ENCODE assay signal across 1 cellular context in the genomic region with DNA sequence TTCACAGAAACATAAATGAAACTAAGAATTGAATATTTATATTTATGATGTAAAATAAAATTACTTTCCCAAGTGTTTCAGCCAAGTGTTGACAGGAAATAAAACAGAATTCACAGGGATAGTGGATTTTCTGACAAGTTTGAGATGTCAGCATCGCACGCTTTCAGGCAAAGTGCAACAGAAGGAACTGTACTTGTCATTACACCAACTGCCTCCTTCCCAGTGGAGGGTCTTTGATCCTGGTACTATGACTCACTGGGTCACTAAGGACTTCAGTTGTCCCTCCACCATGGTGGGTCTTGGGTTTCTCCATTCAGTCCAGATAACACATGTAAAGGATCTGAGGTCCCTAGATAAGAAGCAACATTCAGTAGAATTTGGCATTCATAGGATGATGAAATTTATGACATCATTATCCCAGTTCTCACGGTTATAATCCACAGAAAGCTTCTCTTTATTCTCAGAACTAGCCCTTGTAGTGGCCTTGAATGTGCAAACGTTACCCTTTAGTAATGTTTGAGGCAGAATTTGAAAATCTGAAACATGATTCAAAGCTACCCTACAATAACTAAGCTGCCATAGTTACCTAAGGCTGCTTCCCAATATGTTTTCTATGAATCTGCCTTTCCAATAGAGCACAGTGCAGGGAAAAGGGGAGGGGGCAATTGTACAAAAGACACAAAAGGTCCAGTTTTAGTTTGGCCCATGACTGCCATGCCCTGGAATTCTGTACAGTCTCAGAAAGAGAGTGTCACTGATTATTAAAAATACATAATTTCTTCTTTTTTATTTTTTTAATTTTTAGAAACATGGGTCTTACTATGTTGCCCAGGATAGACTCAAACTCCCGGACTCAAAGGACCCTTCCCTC.
A peak's percentile ranks its signal among the peaks of the same experiment; 100 is the strongest.
TF ChIP-seq lines count a peak whose summit lies in the region.

No MANE protein-coding gene starts in this region.

TF ChIP-seq in HEK293, 187 proteins besides CTCF, POLR2A, EP300 and RAD21 (continued from another document and continues in another):
- TF ChIP-seq, protein P1, sequence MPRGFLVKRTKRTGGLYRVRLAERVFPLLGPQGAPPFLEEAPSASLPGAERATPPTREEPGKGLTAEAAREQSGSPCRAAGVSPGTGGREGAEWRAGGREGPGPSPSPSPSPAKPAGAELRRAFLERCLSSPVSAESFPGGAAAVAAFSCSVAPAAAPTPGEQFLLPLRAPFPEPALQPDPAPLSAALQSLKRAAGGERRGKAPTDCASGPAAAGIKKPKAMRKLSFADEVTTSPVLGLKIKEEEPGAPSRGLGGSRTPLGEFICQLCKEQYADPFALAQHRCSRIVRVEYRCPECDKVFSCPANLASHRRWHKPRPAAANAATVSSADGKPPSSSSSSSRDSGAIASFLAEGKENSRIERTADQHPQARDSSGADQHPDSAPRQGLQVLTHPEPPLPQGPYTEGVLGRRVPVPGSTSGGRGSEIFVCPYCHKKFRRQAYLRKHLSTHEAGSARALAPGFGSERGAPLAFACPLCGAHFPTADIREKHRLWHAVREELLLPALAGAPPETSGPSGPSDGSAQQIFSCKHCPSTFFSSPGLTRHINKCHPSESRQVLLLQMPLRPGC (tag by site-specific recombination; IDR thresholded peaks at IDR 0.05) = no peak
- TF ChIP-seq ZNF660 (tag by site-specific recombination; IDR thresholded peaks at IDR 0.05) (peak; percentile 81), TRIM28 (IDR thresholded peaks at IDR 0.05; ENCODE audit: borderline replicate concordance, low read length) (no peak), ZNF121 (tag by site-specific recombination; IDR thresholded peaks at IDR 0.05) (0 out of 2 replicates have a peak, but pooled peaks have one; percentile 44), MZF1 (tag by site-specific recombination; IDR thresholded peaks at IDR 0.05; ENCODE audit: borderline replicate concordance) (no peak), ZNF433 (tag by site-specific recombination; IDR thresholded peaks at IDR 0.05; ENCODE audit: low read depth) (no peak), ZNF423 (tag by site-specific recombination; IDR thresholded peaks at IDR 0.05) (no peak), FEZF1 (tag by site-specific recombination; IDR thresholded peaks at IDR 0.05) (peak; percentile 23; the same call in 1 of the 2 replicates), ZFP69B (tag by site-specific recombination; IDR thresholded peaks at IDR 0.05) (0 out of 2 replicates have a peak, but pooled peaks have one; percentile 28), ZNF132 (tag by site-specific recombination; IDR thresholded peaks at IDR 0.05; ENCODE audit: borderline replicate concordance) (no peak), ZNF776 (tag by site-specific recombination; IDR thresholded peaks at IDR 0.05; ENCODE audit: borderline replicate concordance) (no peak), ZNF311 (tag by site-specific recombination; IDR thresholded peaks at IDR 0.05; ENCODE audit: borderline replicate concordance) (no peak), OSR2 (tag by site-specific recombination; IDR thresholded peaks at IDR 0.05) (no peak), ZNF585B (tag by site-specific recombination; IDR thresholded peaks at IDR 0.05) (no peak), ZNF837 (tag by site-specific recombination; IDR thresholded peaks at IDR 0.05) (no peak), ZNF777 (tag by site-specific recombination; IDR thresholded peaks at IDR 0.05; ENCODE audit: borderline replicate concordance) (no peak), GFI1B (tag by site-specific recombination; IDR thresholded peaks at IDR 0.05) (no peak), ZNF211 (tag by site-specific recombination; IDR thresholded peaks at IDR 0.05; ENCODE audit: low read depth) (no peak), ZBTB21 (tag by site-specific recombination; IDR thresholded peaks at IDR 0.05) (peak; percentile 73), ZSCAN30 (tag by site-specific recombination; IDR thresholded peaks at IDR 0.05) (no peak), KLF8 (tag by site-specific recombination; IDR thresholded peaks at IDR 0.05) (no peak), ZNF274 (IDR thresholded peaks at IDR 0.05; ENCODE audit: low read length) (no peak), ZNF274 (tag by site-specific recombination; IDR thresholded peaks at IDR 0.05; ENCODE audit: borderline replicate concordance) (no peak), ZNF529 (tag by site-specific recombination; IDR thresholded peaks at IDR 0.05; ENCODE audit: insufficient replicate concordance) (no peak), ZNF76 (tag by site-specific recombination; IDR thresholded peaks at IDR 0.05; ENCODE audit: borderline replicate concordance, low read depth) (no peak), ZBTB17 (tag by site-specific recombination; IDR thresholded peaks at IDR 0.05) (peak; percentile 32; the same call in 1 of the 2 replicates), ZNF292 (tag by site-specific recombination; IDR thresholded peaks at IDR 0.05; ENCODE audit: borderline replicate concordance, low read depth) (no peak), ZNF366 (tag by site-specific recombination; conservative IDR thresholded peaks at IDR 0.05) (no peak; the same call in 1 of the 2 replicates), ZNF404 (tag by site-specific recombination; IDR thresholded peaks at IDR 0.05) (no peak), ZNF510 (tag by site-specific recombination; IDR thresholded peaks at IDR 0.05; ENCODE audit: insufficient replicate concordance) (no peak), ZBTB20 (tag by site-specific recombination; IDR thresholded peaks at IDR 0.05) (no peak), GLI2 (tag by site-specific recombination; IDR thresholded peaks at IDR 0.05; ENCODE audit: borderline replicate concordance, low read depth) (no peak), ZBTB8A (tag by site-specific recombination; IDR thresholded peaks at IDR 0.05) (peak; percentile 4), ZNF214 (tag by site-specific recombination; IDR thresholded peaks at IDR 0.05; ENCODE audit: borderline replicate concordance) (no peak)
- TF ChIP-seq, protein P2, sequence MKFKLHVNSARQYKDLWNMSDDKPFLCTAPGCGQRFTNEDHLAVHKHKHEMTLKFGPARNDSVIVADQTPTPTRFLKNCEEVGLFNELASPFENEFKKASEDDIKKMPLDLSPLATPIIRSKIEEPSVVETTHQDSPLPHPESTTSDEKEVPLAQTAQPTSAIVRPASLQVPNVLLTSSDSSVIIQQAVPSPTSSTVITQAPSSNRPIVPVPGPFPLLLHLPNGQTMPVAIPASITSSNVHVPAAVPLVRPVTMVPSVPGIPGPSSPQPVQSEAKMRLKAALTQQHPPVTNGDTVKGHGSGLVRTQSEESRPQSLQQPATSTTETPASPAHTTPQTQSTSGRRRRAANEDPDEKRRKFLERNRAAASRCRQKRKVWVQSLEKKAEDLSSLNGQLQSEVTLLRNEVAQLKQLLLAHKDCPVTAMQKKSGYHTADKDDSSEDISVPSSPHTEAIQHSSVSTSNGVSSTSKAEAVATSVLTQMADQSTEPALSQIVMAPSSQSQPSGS (tag by site-specific recombination; IDR thresholded peaks at IDR 0.05; ENCODE audit: low read depth) = peak; percentile 96
- TF ChIP-seq, protein P3, sequence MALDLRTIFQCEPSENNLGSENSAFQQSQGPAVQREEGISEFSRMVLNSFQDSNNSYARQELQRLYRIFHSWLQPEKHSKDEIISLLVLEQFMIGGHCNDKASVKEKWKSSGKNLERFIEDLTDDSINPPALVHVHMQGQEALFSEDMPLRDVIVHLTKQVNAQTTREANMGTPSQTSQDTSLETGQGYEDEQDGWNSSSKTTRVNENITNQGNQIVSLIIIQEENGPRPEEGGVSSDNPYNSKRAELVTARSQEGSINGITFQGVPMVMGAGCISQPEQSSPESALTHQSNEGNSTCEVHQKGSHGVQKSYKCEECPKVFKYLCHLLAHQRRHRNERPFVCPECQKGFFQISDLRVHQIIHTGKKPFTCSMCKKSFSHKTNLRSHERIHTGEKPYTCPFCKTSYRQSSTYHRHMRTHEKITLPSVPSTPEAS (tag by site-specific recombination; IDR thresholded peaks at IDR 0.05) = no peak
- TF ChIP-seq, protein P4, sequence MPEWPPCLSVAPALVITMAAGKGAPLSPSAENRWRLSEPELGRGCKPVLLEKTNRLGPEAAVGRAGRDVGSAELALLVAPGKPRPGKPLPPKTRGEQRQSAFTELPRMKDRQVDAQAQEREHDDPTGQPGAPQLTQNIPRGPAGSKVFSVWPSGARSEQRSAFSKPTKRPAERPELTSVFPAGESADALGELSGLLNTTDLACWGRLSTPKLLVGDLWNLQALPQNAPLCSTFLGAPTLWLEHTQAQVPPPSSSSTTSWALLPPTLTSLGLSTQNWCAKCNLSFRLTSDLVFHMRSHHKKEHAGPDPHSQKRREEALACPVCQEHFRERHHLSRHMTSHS (tag by site-specific recombination; IDR thresholded peaks at IDR 0.05) = no peak
- TF ChIP-seq, protein P5, sequence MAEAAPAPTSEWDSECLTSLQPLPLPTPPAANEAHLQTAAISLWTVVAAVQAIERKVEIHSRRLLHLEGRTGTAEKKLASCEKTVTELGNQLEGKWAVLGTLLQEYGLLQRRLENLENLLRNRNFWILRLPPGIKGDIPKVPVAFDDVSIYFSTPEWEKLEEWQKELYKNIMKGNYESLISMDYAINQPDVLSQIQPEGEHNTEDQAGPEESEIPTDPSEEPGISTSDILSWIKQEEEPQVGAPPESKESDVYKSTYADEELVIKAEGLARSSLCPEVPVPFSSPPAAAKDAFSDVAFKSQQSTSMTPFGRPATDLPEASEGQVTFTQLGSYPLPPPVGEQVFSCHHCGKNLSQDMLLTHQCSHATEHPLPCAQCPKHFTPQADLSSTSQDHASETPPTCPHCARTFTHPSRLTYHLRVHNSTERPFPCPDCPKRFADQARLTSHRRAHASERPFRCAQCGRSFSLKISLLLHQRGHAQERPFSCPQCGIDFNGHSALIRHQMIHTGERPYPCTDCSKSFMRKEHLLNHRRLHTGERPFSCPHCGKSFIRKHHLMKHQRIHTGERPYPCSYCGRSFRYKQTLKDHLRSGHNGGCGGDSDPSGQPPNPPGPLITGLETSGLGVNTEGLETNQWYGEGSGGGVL (tag by site-specific recombination; IDR thresholded peaks at IDR 0.05) = peak; percentile 80
- TF ChIP-seq, protein P6, sequence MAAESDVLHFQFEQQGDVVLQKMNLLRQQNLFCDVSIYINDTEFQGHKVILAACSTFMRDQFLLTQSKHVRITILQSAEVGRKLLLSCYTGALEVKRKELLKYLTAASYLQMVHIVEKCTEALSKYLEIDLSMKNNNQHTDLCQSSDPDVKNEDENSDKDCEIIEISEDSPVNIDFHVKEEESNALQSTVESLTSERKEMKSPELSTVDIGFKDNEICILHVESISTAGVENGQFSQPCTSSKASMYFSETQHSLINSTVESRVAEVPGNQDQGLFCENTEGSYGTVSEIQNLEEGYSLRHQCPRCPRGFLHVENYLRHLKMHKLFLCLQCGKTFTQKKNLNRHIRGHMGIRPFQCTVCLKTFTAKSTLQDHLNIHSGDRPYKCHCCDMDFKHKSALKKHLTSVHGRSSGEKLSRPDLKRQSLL (tag by site-specific recombination; IDR thresholded peaks at IDR 0.05) = no peak
- TF ChIP-seq, protein P7, sequence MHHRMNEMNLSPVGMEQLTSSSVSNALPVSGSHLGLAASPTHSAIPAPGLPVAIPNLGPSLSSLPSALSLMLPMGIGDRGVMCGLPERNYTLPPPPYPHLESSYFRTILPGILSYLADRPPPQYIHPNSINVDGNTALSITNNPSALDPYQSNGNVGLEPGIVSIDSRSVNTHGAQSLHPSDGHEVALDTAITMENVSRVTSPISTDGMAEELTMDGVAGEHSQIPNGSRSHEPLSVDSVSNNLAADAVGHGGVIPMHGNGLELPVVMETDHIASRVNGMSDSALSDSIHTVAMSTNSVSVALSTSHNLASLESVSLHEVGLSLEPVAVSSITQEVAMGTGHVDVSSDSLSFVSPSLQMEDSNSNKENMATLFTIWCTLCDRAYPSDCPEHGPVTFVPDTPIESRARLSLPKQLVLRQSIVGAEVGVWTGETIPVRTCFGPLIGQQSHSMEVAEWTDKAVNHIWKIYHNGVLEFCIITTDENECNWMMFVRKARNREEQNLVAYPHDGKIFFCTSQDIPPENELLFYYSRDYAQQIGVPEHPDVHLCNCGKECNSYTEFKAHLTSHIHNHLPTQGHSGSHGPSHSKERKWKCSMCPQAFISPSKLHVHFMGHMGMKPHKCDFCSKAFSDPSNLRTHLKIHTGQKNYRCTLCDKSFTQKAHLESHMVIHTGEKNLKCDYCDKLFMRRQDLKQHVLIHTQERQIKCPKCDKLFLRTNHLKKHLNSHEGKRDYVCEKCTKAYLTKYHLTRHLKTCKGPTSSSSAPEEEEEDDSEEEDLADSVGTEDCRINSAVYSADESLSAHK (tag by site-specific recombination; IDR thresholded peaks at IDR 0.05) = no peak
- TF ChIP-seq, protein P8, sequence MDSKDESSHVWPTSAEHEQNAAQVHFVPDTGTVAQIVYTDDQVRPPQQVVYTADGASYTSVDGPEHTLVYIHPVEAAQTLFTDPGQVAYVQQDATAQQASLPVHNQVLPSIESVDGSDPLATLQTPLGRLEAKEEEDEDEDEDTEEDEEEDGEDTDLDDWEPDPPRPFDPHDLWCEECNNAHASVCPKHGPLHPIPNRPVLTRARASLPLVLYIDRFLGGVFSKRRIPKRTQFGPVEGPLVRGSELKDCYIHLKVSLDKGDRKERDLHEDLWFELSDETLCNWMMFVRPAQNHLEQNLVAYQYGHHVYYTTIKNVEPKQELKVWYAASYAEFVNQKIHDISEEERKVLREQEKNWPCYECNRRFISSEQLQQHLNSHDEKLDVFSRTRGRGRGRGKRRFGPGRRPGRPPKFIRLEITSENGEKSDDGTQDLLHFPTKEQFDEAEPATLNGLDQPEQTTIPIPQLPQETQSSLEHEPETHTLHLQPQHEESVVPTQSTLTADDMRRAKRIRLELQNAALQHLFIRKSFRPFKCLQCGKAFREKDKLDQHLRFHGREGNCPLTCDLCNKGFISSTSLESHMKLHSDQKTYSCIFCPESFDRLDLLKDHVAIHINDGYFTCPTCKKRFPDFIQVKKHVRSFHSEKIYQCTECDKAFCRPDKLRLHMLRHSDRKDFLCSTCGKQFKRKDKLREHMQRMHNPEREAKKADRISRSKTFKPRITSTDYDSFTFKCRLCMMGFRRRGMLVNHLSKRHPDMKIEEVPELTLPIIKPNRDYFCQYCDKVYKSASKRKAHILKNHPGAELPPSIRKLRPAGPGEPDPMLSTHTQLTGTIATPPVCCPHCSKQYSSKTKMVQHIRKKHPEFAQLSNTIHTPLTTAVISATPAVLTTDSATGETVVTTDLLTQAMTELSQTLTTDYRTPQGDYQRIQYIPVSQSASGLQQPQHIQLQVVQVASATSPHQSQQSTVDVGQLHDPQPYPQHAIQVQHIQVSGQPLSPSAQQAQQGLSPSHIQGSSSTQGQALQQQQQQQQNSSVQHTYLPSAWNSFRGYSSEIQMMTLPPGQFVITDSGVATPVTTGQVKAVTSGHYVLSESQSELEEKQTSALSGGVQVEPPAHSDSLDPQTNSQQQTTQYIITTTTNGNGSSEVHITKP (tag by site-specific recombination; IDR thresholded peaks at IDR 0.05) = peak; percentile 77
- TF ChIP-seq, protein P9, sequence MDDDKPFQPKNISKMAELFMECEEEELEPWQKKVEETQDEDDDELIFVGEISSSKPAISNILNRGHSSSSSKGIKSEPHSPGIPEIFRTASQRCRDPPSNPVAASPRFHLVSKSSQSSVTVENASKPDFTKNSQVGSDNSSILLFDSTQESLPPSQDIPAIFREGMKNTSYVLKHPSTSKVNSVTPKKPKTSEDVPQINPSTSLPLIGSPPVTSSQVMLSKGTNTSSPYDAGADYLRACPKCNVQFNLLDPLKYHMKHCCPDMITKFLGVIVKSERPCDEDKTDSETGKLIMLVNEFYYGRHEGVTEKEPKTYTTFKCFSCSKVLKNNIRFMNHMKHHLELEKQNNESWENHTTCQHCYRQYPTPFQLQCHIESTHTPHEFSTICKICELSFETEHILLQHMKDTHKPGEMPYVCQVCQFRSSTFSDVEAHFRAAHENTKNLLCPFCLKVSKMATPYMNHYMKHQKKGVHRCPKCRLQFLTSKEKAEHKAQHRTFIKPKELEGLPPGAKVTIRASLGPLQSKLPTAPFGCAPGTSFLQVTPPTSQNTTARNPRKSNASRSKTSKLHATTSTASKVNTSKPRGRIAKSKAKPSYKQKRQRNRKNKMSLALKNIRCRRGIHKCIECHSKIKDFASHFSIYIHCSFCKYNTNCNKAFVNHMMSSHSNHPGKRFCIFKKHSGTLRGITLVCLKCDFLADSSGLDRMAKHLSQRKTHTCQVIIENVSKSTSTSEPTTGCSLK (tag by site-specific recombination; IDR thresholded peaks at IDR 0.05) = no peak
